In the genomic region with DNA sequence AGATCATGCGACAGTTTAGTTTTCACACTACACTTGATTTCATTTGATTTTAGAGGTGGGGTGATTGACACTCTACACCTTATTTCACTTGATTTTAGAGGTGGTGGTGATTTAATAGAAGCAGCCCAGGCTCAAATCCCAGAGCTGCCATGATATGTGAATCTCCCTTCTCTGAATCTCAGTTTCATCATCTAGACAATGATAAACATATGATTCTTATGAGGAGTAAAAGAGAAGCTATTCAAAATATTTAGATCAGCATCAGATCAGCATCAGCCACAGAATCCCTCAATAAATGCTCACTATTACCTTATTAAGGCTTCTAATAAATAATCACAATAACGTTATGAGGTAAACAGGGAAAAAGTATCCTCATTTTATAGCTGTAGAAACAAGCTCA, we compare ENCODE assay signal across 1 cellular context.
TF ChIP-seq lines count a peak whose summit lies in the region.

No MANE protein-coding gene starts in this region.

TF ChIP-seq in IMR-90, 13 proteins besides CTCF, POLR2A, EP300 and RAD21 (continued from another document):
- TF ChIP-seq, protein P1, sequence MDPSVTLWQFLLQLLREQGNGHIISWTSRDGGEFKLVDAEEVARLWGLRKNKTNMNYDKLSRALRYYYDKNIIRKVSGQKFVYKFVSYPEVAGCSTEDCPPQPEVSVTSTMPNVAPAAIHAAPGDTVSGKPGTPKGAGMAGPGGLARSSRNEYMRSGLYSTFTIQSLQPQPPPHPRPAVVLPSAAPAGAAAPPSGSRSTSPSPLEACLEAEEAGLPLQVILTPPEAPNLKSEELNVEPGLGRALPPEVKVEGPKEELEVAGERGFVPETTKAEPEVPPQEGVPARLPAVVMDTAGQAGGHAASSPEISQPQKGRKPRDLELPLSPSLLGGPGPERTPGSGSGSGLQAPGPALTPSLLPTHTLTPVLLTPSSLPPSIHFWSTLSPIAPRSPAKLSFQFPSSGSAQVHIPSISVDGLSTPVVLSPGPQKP (IDR thresholded peaks at IDR 0.05; ENCODE audit: borderline replicate concordance, low read depth, low read length) = no peak
- TF ChIP-seq RCOR1 (IDR thresholded peaks at IDR 0.05; ENCODE audit: insufficient replicate concordance, low read length) (no peak), BHLHE40 (IDR thresholded peaks at IDR 0.05; ENCODE audit: low read depth, low read length) (no peak), CHD1 (IDR thresholded peaks at IDR 0.05; ENCODE audit: low read depth, low read length) (no peak), CEBPB (IDR thresholded peaks at IDR 0.05; ENCODE audit: low read depth, low read length) (no peak), FOS (IDR thresholded peaks at IDR 0.05; ENCODE audit: low read depth, low read length) (no peak), RFX5 (IDR thresholded peaks at IDR 0.05; ENCODE audit: low read depth, low read length) (no peak), NFE2L2 (IDR thresholded peaks at IDR 0.05; ENCODE audit: low read depth, low read length) (no peak)
- TF ChIP-seq, protein P2, sequence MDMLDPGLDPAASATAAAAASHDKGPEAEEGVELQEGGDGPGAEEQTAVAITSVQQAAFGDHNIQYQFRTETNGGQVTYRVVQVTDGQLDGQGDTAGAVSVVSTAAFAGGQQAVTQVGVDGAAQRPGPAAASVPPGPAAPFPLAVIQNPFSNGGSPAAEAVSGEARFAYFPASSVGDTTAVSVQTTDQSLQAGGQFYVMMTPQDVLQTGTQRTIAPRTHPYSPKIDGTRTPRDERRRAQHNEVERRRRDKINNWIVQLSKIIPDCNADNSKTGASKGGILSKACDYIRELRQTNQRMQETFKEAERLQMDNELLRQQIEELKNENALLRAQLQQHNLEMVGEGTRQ (IDR thresholded peaks at IDR 0.05; ENCODE audit: low read depth, low read length) = no peak
TF ChIP-seq in IMR-90: peak in this region for 0.
